Comparison of ENCODE assay signal across 16 cellular contexts in genomic region chr14:49882826-49883694, GRCh38. TPM values are rescaled to one million over a fixed set of nuclear protein-coding genes. Genes with fewer than 3 reads are reported as not detected.
DNase-seq lines count a peak whose midpoint lies in the region; ATAC-seq and TF ChIP-seq lines count a peak whose summit lies in the region.
"Had no signal": no experiment of that assay in that cellular context is flagged by ENCODE, and none has a peak within 500 bp of the region (broad histone marks: within the 10 kb centered on the region; RNA-seq: fewer than 3 reads in every experiment).

No MANE protein-coding gene starts in this region.

- peak overlapping the region; percentile 4 for H3K27ac Mint-ChIP-seq in activated CD4-positive, alpha-beta T cell treated with anti-CD3 and anti-CD28 coated beads for 36 hours
- no peak overlapping the region for H3K27ac Mint-ChIP-seq in activated T-cell treated with anti-CD3 and anti-CD28 coated beads, Interleukin-2, amount 50 U/mL, for 24 hours
- H3K27ac Mint-ChIP-seq: activated B cell treated with CpG ODN at 0.5 μM for 24 hours; activated naive CD4-positive, alpha-beta T cell treated with anti-CD3 and anti-CD28 coated beads, Interleukin-2, amount 50 U/mL, for 72 hours; stimulated activated naive CD8-positive, alpha-beta T cell treated with anti-CD3 and anti-CD28 coated beads, Interleukin-15, amount 100 ng/mL, for 72 hours had no signal

- no TSS peak for BruUV-seq in PC-3 (replicated peaks; lab: Mats Ljungman, UMichigan)

- H3K27me3 Mint-ChIP-seq in activated CD4-positive, alpha-beta T cell treated with anti-CD3 and anti-CD28 coated beads for 36 hours, result no peaks in the 10 kb centered on the region
- H3K27me3 Mint-ChIP-seq in activated T-cell treated with anti-CD3 and anti-CD28 coated beads, Interleukin-2, amount 50 U/mL, for 24 hours, result no peaks in the 10 kb centered on the region
- H3K27me3 Mint-ChIP-seq: activated B cell treated with CpG ODN at 0.5 μM for 24 hours; stimulated activated naive CD8-positive, alpha-beta T cell treated with anti-CD3 and anti-CD28 coated beads, Interleukin-15, amount 100 ng/mL, for 72 hours had no signal

- no peak for TF ChIP-seq POLR2A in esophagus muscularis mucosa (IDR thresholded peaks at IDR 0.05; ENCODE audit: low read depth)

- no peaks in the 10 kb centered on the region for H3F3A ChIP-seq in PC-3 (ENCODE audit: low read length, unreplicated experiment)

- no peak overlapping the region for H3K9ac ChIP-seq in PC-3 (ENCODE audit: low read length)
- H3K9ac ChIP-seq in colonic mucosa (ENCODE audit: low read depth in 2 of 2, low read length in 2 of 2), result no peak overlapping the region
- no peak overlapping the region for H3K9ac ChIP-seq in neuronal stem cell (ENCODE audit: low read depth, low read length, poor library complexity)

- H2AFZ ChIP-seq in PC-3 (ENCODE audit: low read length), result no peak overlapping the region
- peak overlapping the region; percentile 49 for H2AFZ ChIP-seq in neuronal stem cell (ENCODE audit: low read length)

- intact Hi-C loops in activated CD4-positive, alpha-beta T cell treated with anti-CD3 and anti-CD28 coated beads for 36 hours (cut with DNase I, micrococcal nuclease), result no loop called here
- intact Hi-C loops in PC-3 (cut with micrococcal nuclease), result no loop called here
- intact Hi-C loops in colonic mucosa (cut with DNase I), result no loop called here
- intact Hi-C loops in esophagus muscularis mucosa (cut with DNase I), result no loop called here

- H3K79me2 ChIP-seq in PC-3 (ENCODE audit: low read length), result no peaks in the 10 kb centered on the region

- no peak overlapping the region for H2BK15ac ChIP-seq in neuronal stem cell (ENCODE audit: low read length)

- H4K8ac ChIP-seq in neuronal stem cell (ENCODE audit: low read depth, low read length), result no peak overlapping the region

- no peak overlapping the region for H3K18ac ChIP-seq in neuronal stem cell (ENCODE audit: low read length)

- no peaks in the 10 kb centered on the region for H3K27me3 ChIP-seq in PC-3 (ENCODE audit: low read length)
- H3K27me3 ChIP-seq in colonic mucosa, result no peaks in the 10 kb centered on the region
- no peaks in the 10 kb centered on the region for H3K27me3 ChIP-seq in neuronal stem cell (ENCODE audit: control insufficient read depth in 3 of 3, insufficient read depth in 3 of 3, low read depth in 1 of 3, low read length in 3 of 3)
- H3K27me3 ChIP-seq in esophagus muscularis mucosa, result no peaks in the 10 kb centered on the region

- H2BK5ac ChIP-seq in neuronal stem cell (ENCODE audit: low read length), result no peak overlapping the region

- POLR2A ChIA-PET in activated CD4-positive, alpha-beta T cell treated with anti-CD3 and anti-CD28 coated beads for 36 hours (lab: Charles Lee), result no interaction called here
- POLR2A ChIA-PET in PC-3 (lab: Charles Lee; ENCODE audit: unreplicated experiment), result no interaction called here

- H2BK12ac ChIP-seq in neuronal stem cell (ENCODE audit: low read length), result no peak overlapping the region

- H3K9me2 ChIP-seq in PC-3 (replicated peaks; ENCODE audit: low read length), result no peaks in the 10 kb centered on the region

- ATAC-seq in activated CD4-positive, alpha-beta T cell treated with anti-CD3 and anti-CD28 coated beads for 36 hours, result no peak
- no peak for ATAC-seq in PC-3
- ATAC-seq: activated naive CD4-positive, alpha-beta T cell treated with anti-CD3 and anti-CD28 coated beads, Interleukin-2, amount 50 U/mL, for 72 hours; stimulated activated naive CD8-positive, alpha-beta T cell treated with anti-CD3 and anti-CD28 coated beads, Interleukin-15, amount 100 ng/mL, for 72 hours had no signal

- no CpG with 5 or more reads among the region's 18 CpGs for WGBS in neuronal stem cell (ENCODE audit: extremely low coverage in 2 of 2, insufficient read length in 2 of 2, insufficient replicate concordance in 1 of 2), 2 donors
- 94% methylated on average over 18 of the region's 18 CpGs for WGBS in esophagus muscularis mucosa

- H2AK5ac ChIP-seq in neuronal stem cell (ENCODE audit: low read depth, low read length), result no peak overlapping the region

- no peaks in the 10 kb centered on the region for H3K9me3 Mint-ChIP-seq in activated CD4-positive, alpha-beta T cell treated with anti-CD3 and anti-CD28 coated beads for 36 hours (ENCODE audit: low read depth)
- no peaks in the 10 kb centered on the region for H3K9me3 Mint-ChIP-seq in activated T-cell treated with anti-CD3 and anti-CD28 coated beads, Interleukin-2, amount 50 U/mL, for 24 hours
- H3K9me3 Mint-ChIP-seq: activated B cell treated with CpG ODN at 0.5 μM for 24 hours; activated naive CD4-positive, alpha-beta T cell treated with anti-CD3 and anti-CD28 coated beads, Interleukin-2, amount 50 U/mL, for 72 hours; stimulated activated naive CD8-positive, alpha-beta T cell treated with anti-CD3 and anti-CD28 coated beads, Interleukin-15, amount 100 ng/mL, for 72 hours had no signal

- H3K4me1 ChIP-seq in PC-3 (ENCODE audit: insufficient read depth, low read length) (peaks cover 10% of the 10 kb centered on the region; the same call in 1 of the 2 replicates), colonic mucosa (no peaks in the 10 kb centered on the region), neuronal stem cell (ENCODE audit: control insufficient read depth in 2 of 2, insufficient read depth in 1 of 2, low read depth in 1 of 2, low read length in 2 of 2) (peaks cover 3 to 4% of the 10 kb centered on the region in 2 donors), esophagus muscularis mucosa (peaks cover 0 to 5% (median 0%) of the 10 kb centered on the region in 4 donors)

- H2BK120ac ChIP-seq in neuronal stem cell (ENCODE audit: low read depth, low read length), result no peak overlapping the region

- H3K4me3 Mint-ChIP-seq in activated CD4-positive, alpha-beta T cell treated with anti-CD3 and anti-CD28 coated beads for 36 hours, result no peak overlapping the region
- H3K4me3 Mint-ChIP-seq in activated T-cell treated with anti-CD3 and anti-CD28 coated beads, Interleukin-2, amount 50 U/mL, for 24 hours, result no peak overlapping the region
- H3K4me3 Mint-ChIP-seq: activated B cell treated with CpG ODN at 0.5 μM for 24 hours; stimulated activated naive CD8-positive, alpha-beta T cell treated with anti-CD3 and anti-CD28 coated beads, Interleukin-15, amount 100 ng/mL, for 72 hours had no signal

- H3K36me3 Mint-ChIP-seq in activated CD4-positive, alpha-beta T cell treated with anti-CD3 and anti-CD28 coated beads for 36 hours (ENCODE audit: low read depth), result no peaks in the 10 kb centered on the region
- H3K36me3 Mint-ChIP-seq in activated T-cell treated with anti-CD3 and anti-CD28 coated beads, Interleukin-2, amount 50 U/mL, for 24 hours (ENCODE audit: low read depth), result no peaks in the 10 kb centered on the region
- H3K36me3 Mint-ChIP-seq: activated naive CD4-positive, alpha-beta T cell treated with anti-CD3 and anti-CD28 coated beads, Interleukin-2, amount 50 U/mL, for 72 hours had no signal

- TF ChIP-seq EP300 in esophagus muscularis mucosa (IDR thresholded peaks at IDR 0.05), result no peak

- H4K20me1 ChIP-seq in PC-3 (ENCODE audit: low read length), result no peaks in the 10 kb centered on the region

- no peak overlapping the region for H3K4ac ChIP-seq in neuronal stem cell (ENCODE audit: low read length)

- TF ChIP-seq CTCF in PC-3 (conservative IDR thresholded peaks at IDR 0.05; ENCODE audit: low read depth, low read length) (no peak), colonic mucosa (IDR thresholded peaks at IDR 0.05) (no peak), esophagus muscularis mucosa (IDR thresholded peaks at IDR 0.05) (no peak)

- H3K14ac ChIP-seq in neuronal stem cell (ENCODE audit: low read length), result no peak overlapping the region

- no peaks in the 10 kb centered on the region for H3K79me1 ChIP-seq in neuronal stem cell (ENCODE audit: low read depth, low read length)

- H3K4me2 ChIP-seq in PC-3 (ENCODE audit: low read length) (no peak overlapping the region), neuronal stem cell (ENCODE audit: insufficient read depth, low read length, poor library complexity, severe bottlenecking) (no peak overlapping the region)

- H3K36me3 ChIP-seq in PC-3 (ENCODE audit: low read depth, low read length) (no peaks in the 10 kb centered on the region), colonic mucosa (no peaks in the 10 kb centered on the region), neuronal stem cell (replicated peaks in 1 of 2; ENCODE audit: control insufficient read depth in 2 of 2, insufficient read depth in 2 of 2, low read length in 2 of 2) (no peaks in the 10 kb centered on the region), esophagus muscularis mucosa (no peaks in the 10 kb centered on the region)

- H3K4me3 ChIP-seq in PC-3 (ENCODE audit: low read length) (no peak overlapping the region), colonic mucosa (no peak overlapping the region), neuronal stem cell (ENCODE audit: low read length in 2 of 2) (no peak overlapping the region), esophagus muscularis mucosa (no peak overlapping the region)

- no peak overlapping the region for H4K91ac ChIP-seq in neuronal stem cell (ENCODE audit: low read depth, low read length, poor library complexity)

- H3K4me1 Mint-ChIP-seq in activated CD4-positive, alpha-beta T cell treated with anti-CD3 and anti-CD28 coated beads for 36 hours, result peaks cover 24% of the 10 kb centered on the region
- peaks cover 37% of the 10 kb centered on the region for H3K4me1 Mint-ChIP-seq in activated T-cell treated with anti-CD3 and anti-CD28 coated beads, Interleukin-2, amount 50 U/mL, for 24 hours (ENCODE audit: low read depth)

- no peak overlapping the region for H3K23ac ChIP-seq in neuronal stem cell (ENCODE audit: low read depth, low read length, poor library complexity)

- H3K9me3 ChIP-seq in PC-3 (ENCODE audit: low read length), result no peaks in the 10 kb centered on the region
- H3K9me3 ChIP-seq in colonic mucosa, result no peaks in the 10 kb centered on the region
- no peaks in the 10 kb centered on the region for H3K9me3 ChIP-seq in neuronal stem cell (replicated peaks in 1 of 2; ENCODE audit: control insufficient read depth in 2 of 2, insufficient read depth in 1 of 2, low read depth in 1 of 2, low read length in 2 of 2)
- H3K9me3 ChIP-seq in esophagus muscularis mucosa, result no peaks in the 10 kb centered on the region

- DNase-seq in activated CD4-positive, alpha-beta T cell treated with anti-CD3 and anti-CD28 coated beads for 36 hours, result no peak
- no peak for DNase-seq in activated CD4-positive, alpha-beta T cell treated with anti-CD3 and anti-CD28 coated beads for 1 hour
- peak; percentile 47 for DNase-seq in PC-3
- DNase-seq in colonic mucosa, result peak; percentile 18
- DNase-seq in neuronal stem cell (ENCODE audit: low spot score), result no peak
- no peak for DNase-seq in esophagus muscularis mucosa (ENCODE audit: extremely low spot score)
- no peak for DNase-seq in activated T-cell treated with anti-CD3 and anti-CD28 coated beads, Interleukin-2, amount 50 U/mL, for 24 hours
- no peak for DNase-seq in hippocampal formation (lab: John Stamatoyannopoulos, UW)
- DNase-seq: 8988T; activated B cell treated with CpG ODN at 0.5 μM for 24 hours; central memory CD4-positive, alpha-beta T cell; head of caudate nucleus; NCI-H1694 treated with DMSO at 0.1 percent for 48 hours; posterior cingulate gyrus; stimulated activated naive CD8-positive, alpha-beta T cell treated with anti-CD3 and anti-CD28 coated beads, Interleukin-15, amount 100 ng/mL, for 72 hours had no signal

- H3K27ac ChIP-seq in PC-3 (ENCODE audit: low read length) (0 out of 2 replicates have a peak overlapping the region, but pooled peaks have one; percentile 12), colonic mucosa (no peak overlapping the region), neuronal stem cell (replicated peaks; ENCODE audit: low read length) (no peak overlapping the region), esophagus muscularis mucosa (replicated peaks in 1 of 4) (no peak overlapping the region)

- CTCF ChIA-PET in activated CD4-positive, alpha-beta T cell treated with anti-CD3 and anti-CD28 coated beads for 36 hours (lab: Charles Lee), result no interaction called here
- CTCF ChIA-PET in PC-3 (lab: Charles Lee), result no interaction called here

RNA-seq across cellular contexts. Expression of gene ARF6, which starts 9.8 kb away (rescaled TPM):
- total RNA-seq in activated CD4-positive, alpha-beta T cell treated with anti-CD3 and anti-CD28 coated beads for 36 hours, result 100 to 1,000 TPM; 172 to 181 TPM
- 86.4 and 107 TPM in 2 replicates for total RNA-seq in PC-3 (2014; rRNA removed)
- 100 to 1,000 TPM; 136 to 161 TPM for total RNA-seq in colonic mucosa
- 26.5 TPM for polyA plus RNA-seq in neuronal stem cell (2013, experiment 1 of 2)
- polyA plus RNA-seq in neuronal stem cell (2013, experiment 2 of 2), result 27.2 TPM
- total RNA-seq in esophagus muscularis mucosa, result 10 to 100 TPM; 41.5 to 66.4 (median 51.7) TPM

RNA-seq across cellular contexts. Expression of gene NEMF, which starts 30.5 kb away (rescaled TPM):
- 10 to 100 TPM; 62.4 to 97.9 TPM for total RNA-seq in activated CD4-positive, alpha-beta T cell treated with anti-CD3 and anti-CD28 coated beads for 36 hours
- total RNA-seq in PC-3 (2014; rRNA removed), result 52.9 and 54.0 TPM in 2 replicates
- total RNA-seq in colonic mucosa, result 10 to 100 TPM; 52.8 to 56.7 TPM
- 62.0 TPM for polyA plus RNA-seq in neuronal stem cell (2013, experiment 1 of 2)
- 63.9 TPM for polyA plus RNA-seq in neuronal stem cell (2013, experiment 2 of 2)
- 10 to 100 TPM; 40.6 to 71.0 (median 56.4) TPM for total RNA-seq in esophagus muscularis mucosa

Comparison
In these comparisons a context has a peak if more than half of its experiments do, and no peak if none do; other contexts are left out.
1. DNase-seq: peak in PC-3 (single experiment) and colonic mucosa (single experiment); none in activated CD4-positive, alpha-beta T cell treated with anti-CD3 and anti-CD28 coated beads for 36 hours (single experiment), activated CD4-positive, alpha-beta T cell treated with anti-CD3 and anti-CD28 coated beads for 1 hour (single experiment), neuronal stem cell (single experiment), esophagus muscularis mucosa (single experiment), activated T-cell treated with anti-CD3 and anti-CD28 coated beads, Interleukin-2, amount 50 U/mL, for 24 hours (single experiment) and hippocampal formation (0 of 2).